ENCODE assay signal across 14 cellular contexts in the genomic region with DNA sequence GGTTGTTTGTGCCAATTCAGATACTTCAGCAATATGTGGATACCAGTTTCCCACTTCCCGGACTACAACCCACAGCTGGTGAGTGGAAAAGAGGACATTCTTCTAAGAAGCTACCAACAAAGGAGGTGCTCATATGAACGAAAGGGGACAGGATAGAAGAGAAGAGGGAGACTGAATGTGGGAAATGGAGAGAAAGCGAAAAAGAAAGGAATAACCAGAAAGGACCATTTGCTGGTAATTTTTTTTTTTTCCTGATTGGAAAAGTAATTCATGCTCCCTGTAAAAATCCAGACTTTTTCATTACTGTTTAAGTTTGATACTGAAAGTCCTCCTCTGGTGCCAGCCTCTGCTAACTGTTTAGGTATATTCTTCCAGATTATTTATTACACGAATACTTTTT. TPM values are rescaled to one million over a fixed set of nuclear protein-coding genes. Genes with fewer than 3 reads are reported as not detected.
DNase-seq lines count a peak whose midpoint lies in the region; ATAC-seq, FAIRE-seq and TF ChIP-seq lines count a peak whose summit lies in the region.
"Had no signal": no experiment of that assay in that cellular context is flagged by ENCODE, and none has a peak within 500 bp of the region (broad histone marks: within the 10 kb centered on the region; RNA-seq: fewer than 3 reads in every experiment).

No MANE protein-coding gene starts in this region.

- H3K36me3 Mint-ChIP-seq in stimulated activated naive CD8-positive, alpha-beta T cell treated with anti-CD3 and anti-CD28 coated beads, Interleukin-15, Interleukin-2, amounts not matched to agents 100 ng/mL and 50 ng/mL, for 24 hours (ENCODE audit: low read depth): peaks cover 23% of the 10 kb centered on the region

- H3K9me2 ChIP-seq in SU-DHL-6 (replicated peaks; ENCODE audit: insufficient read depth, low read length): no peaks in the 10 kb centered on the region

- H3K79me2 ChIP-seq in SU-DHL-6 (ENCODE audit: insufficient read depth, low read length) (no peaks in the 10 kb centered on the region), endothelial cell of umbilical vein (ENCODE audit: control insufficient read depth, insufficient read depth, low read length) (no peaks in the 10 kb centered on the region)

- dilution Hi-C loops in endothelial cell of umbilical vein (cut with MboI; ENCODE audit: extremely low pct_ligation_motif_present, low sequenced_read_pairs): no loop called here

- peak; percentile 15 for FAIRE-seq in endothelial cell of umbilical vein (lab: Jason Lieb, UNC)
- FAIRE-seq: kidney had no signal

- CTCF ChIA-PET in endothelial cell of umbilical vein (lab: Charles Lee): interaction anchor here (1.0 to 9.3 kb wide), 4 partner anchors 10 to 67 kb away, joined by 3 to 101 read pairs (median 14); no protein-coding TSS in a partner anchor

- no TSS peak for BruUV-seq in endothelial cell of umbilical vein (replicated peaks; lab: Mats Ljungman, UMichigan)

- DNase-seq in stimulated activated naive CD8-positive, alpha-beta T cell treated with anti-CD3 and anti-CD28 coated beads, Interleukin-15, Interleukin-2, amounts not matched to agents 100 U/mL and 50 U/mL, for 24 hours: no peak
- DNase-seq in endothelial cell of umbilical vein (ENCODE audit: low read depth, low spot score): no peak
- no peak for DNase-seq in retina
- no peak for DNase-seq in cerebellar nuclear complex (lab: John Stamatoyannopoulos, UW)
- DNase-seq in effector CD4-positive, alpha-beta T cell: no peak
- DNase-seq: C1 segment of cervical spinal cord, foreskin melanocyte, NCI-H2227 treated with DMSO at 0.1 percent for 48 hours, substantia nigra, T-helper 9 cell had no signal

- H3K9me3 ChIP-seq in SU-DHL-6 (ENCODE audit: insufficient read depth, low read length): no peaks in the 10 kb centered on the region
- H3K9me3 ChIP-seq in endothelial cell of umbilical vein (replicated peaks; ENCODE audit: control insufficient read depth, insufficient read depth, low read length): no peaks in the 10 kb centered on the region

- peaks cover 10% of the 10 kb centered on the region for H3K4me1 ChIP-seq in endothelial cell of umbilical vein (ENCODE audit: control insufficient read depth, extremely low read depth, insufficient read depth, low read length)

- H3K4me1 Mint-ChIP-seq in stimulated activated naive CD8-positive, alpha-beta T cell treated with anti-CD3 and anti-CD28 coated beads, Interleukin-15, Interleukin-2, amounts not matched to agents 100 ng/mL and 50 ng/mL, for 24 hours (ENCODE audit: low read depth): peaks cover 36% of the 10 kb centered on the region

- peak overlapping the region; percentile 87 for H3K4me3 Mint-ChIP-seq in stimulated activated naive CD8-positive, alpha-beta T cell treated with anti-CD3 and anti-CD28 coated beads, Interleukin-15, Interleukin-2, amounts not matched to agents 100 ng/mL and 50 ng/mL, for 24 hours

- H3K4me3 ChIP-seq in SU-DHL-6 (ENCODE audit: insufficient read depth, low read length, poor library complexity, severe bottlenecking) (no peak overlapping the region), endothelial cell of umbilical vein (replicated peaks in 1 of 3; ENCODE audit: insufficient read depth in 1 of 3, low read depth in 1 of 3, low read length in 3 of 3) (no peak overlapping the region)

- ATAC-seq in stimulated activated naive CD8-positive, alpha-beta T cell treated with anti-CD3 and anti-CD28 coated beads, Interleukin-15, Interleukin-2, amounts not matched to agents 100 U/mL and 50 U/mL, for 24 hours: no peak
- ATAC-seq in HG02970 (IDR thresholded peaks at IDR 0.05; ENCODE audit: low FRiP score, unreplicated experiment): no peak

- H3K27me3 ChIP-seq in SU-DHL-6 (ENCODE audit: low read length) (no peaks in the 10 kb centered on the region), endothelial cell of umbilical vein (ENCODE audit: control insufficient read depth in 2 of 2, insufficient read depth in 2 of 2, low read length in 2 of 2) (no peaks in the 10 kb centered on the region)

- H3K9ac ChIP-seq in SU-DHL-6 (ENCODE audit: low read length) (no peak overlapping the region), endothelial cell of umbilical vein (replicated peaks; ENCODE audit: extremely low read depth, insufficient read depth, low read length) (no peak overlapping the region)

- no peaks in the 10 kb centered on the region for H3F3A ChIP-seq in SU-DHL-6 (ENCODE audit: insufficient read depth)

- peak overlapping the region; percentile 97 for H3K27ac Mint-ChIP-seq in stimulated activated naive CD8-positive, alpha-beta T cell treated with anti-CD3 and anti-CD28 coated beads, Interleukin-15, Interleukin-2, amounts not matched to agents 100 ng/mL and 50 ng/mL, for 24 hours

- H3K36me3 ChIP-seq in SU-DHL-6 (ENCODE audit: low read length) (no peaks in the 10 kb centered on the region), endothelial cell of umbilical vein (ENCODE audit: control insufficient read depth in 2 of 2, extremely low read depth in 1 of 2, insufficient read depth in 2 of 2, low read length in 2 of 2) (peaks cover 0 to 2% of the 10 kb centered on the region in 2 experiments)

- no peaks in the 10 kb centered on the region for H3K9me1 ChIP-seq in endothelial cell of umbilical vein (replicated peaks; ENCODE audit: control insufficient read depth, extremely low read depth, insufficient read depth, low read length)

- TF ChIP-seq CTCF in SU-DHL-6 (IDR thresholded peaks at IDR 0.05; ENCODE audit: insufficient read depth, low read length, poor library complexity, severe bottlenecking): no peak
- no peak for TF ChIP-seq CTCF in endothelial cell of umbilical vein (IDR thresholded peaks at IDR 0.05; ENCODE audit: extremely low read depth in 1 of 2, insufficient read depth in 1 of 2, low read depth in 1 of 2, low read length in 2 of 2)

- H2AFZ ChIP-seq in SU-DHL-6 (ENCODE audit: low read depth, low read length, severe bottlenecking) (no peak overlapping the region), endothelial cell of umbilical vein (ENCODE audit: low read depth, low read length) (no peak overlapping the region)

- TF ChIP-seq POLR2A in endothelial cell of umbilical vein (IDR thresholded peaks at IDR 0.05; ENCODE audit: low read depth, low read length): no peak

- intact Hi-C loops in endothelial cell of umbilical vein (cut with micrococcal nuclease): loop anchor here (2.0 kb wide), 1 partner anchor 31 kb away; no protein-coding TSS in a partner anchor

- POLR2A ChIA-PET in endothelial cell of umbilical vein (lab: Charles Lee): no interaction called here

- no peaks in the 10 kb centered on the region for H4K20me1 ChIP-seq in SU-DHL-6 (ENCODE audit: low read depth, low read length)
- no peaks in the 10 kb centered on the region for H4K20me1 ChIP-seq in endothelial cell of umbilical vein (replicated peaks; ENCODE audit: control insufficient read depth, extremely low read depth, insufficient read depth, low read length)

- H3K27ac ChIP-seq in SU-DHL-6 (ENCODE audit: low read depth, low read length) (no peak overlapping the region), endothelial cell of umbilical vein (ENCODE audit: insufficient read depth, low read depth, low read length) (no peak overlapping the region)

- no peaks in the 10 kb centered on the region for H3K9me3 Mint-ChIP-seq in stimulated activated naive CD8-positive, alpha-beta T cell treated with anti-CD3 and anti-CD28 coated beads, Interleukin-15, Interleukin-2, amounts not matched to agents 100 ng/mL and 50 ng/mL, for 24 hours

- H3K4me2 ChIP-seq in SU-DHL-6 (ENCODE audit: low read depth, low read length, poor library complexity, severe bottlenecking) (peak overlapping the region; percentile 79), endothelial cell of umbilical vein (ENCODE audit: insufficient read depth, low read length) (no peak overlapping the region)

- no peaks in the 10 kb centered on the region for H3K27me3 Mint-ChIP-seq in stimulated activated naive CD8-positive, alpha-beta T cell treated with anti-CD3 and anti-CD28 coated beads, Interleukin-15, Interleukin-2, amounts not matched to agents 100 ng/mL and 50 ng/mL, for 24 hours

TF ChIP-seq in endothelial cell of umbilical vein, 7 proteins besides CTCF, POLR2A, EP300 and RAD21 (continues in another document):
- TF ChIP-seq FOS (IDR thresholded peaks at IDR 0.05; ENCODE audit: borderline replicate concordance, insufficient read depth, low read length) (no peak), MAX (IDR thresholded peaks at IDR 0.05; ENCODE audit: insufficient read depth, insufficient read length) (no peak), GATA2 (IDR thresholded peaks at IDR 0.05; ENCODE audit: insufficient read depth, insufficient read length, low read depth, low read length) (no peak)

RNA-seq across cellular contexts. Expression of gene CHAC1, which starts 1.5 kb away (rescaled TPM):
- 4.6 and 5.6 TPM in 2 replicates for total RNA-seq in endothelial cell of umbilical vein
- 18.9 and 25.7 TPM in 2 replicates for polyA plus RNA-seq in endothelial cell of umbilical vein
- polyA plus RNA-seq in endothelial cell of umbilical vein (2011; cell fraction: cytosol; rRNA removed): 13.1 and 22.6 TPM in 2 replicates
- 25.1 and 29.0 TPM in 2 replicates for polyA plus RNA-seq in endothelial cell of umbilical vein (2011; cell fraction: nucleus; rRNA removed)
- 3.2 and 4.3 TPM in 2 replicates for polyA plus RNA-seq in endothelial cell of umbilical vein (2012)
- polyA minus RNA-seq in endothelial cell of umbilical vein: 10.6 and 13.9 TPM in 2 replicates
- polyA minus RNA-seq in endothelial cell of umbilical vein (2011; cell fraction: cytosol; rRNA and poly(A)+ RNA removed): 31.1 TPM
- 22.0 and 32.1 TPM in 2 replicates for polyA minus RNA-seq in endothelial cell of umbilical vein (2011; cell fraction: nucleus; rRNA and poly(A)+ RNA removed)

RNA-seq across cellular contexts. Expression of gene DLL4, which starts 22.6 kb away (rescaled TPM):
- total RNA-seq in endothelial cell of umbilical vein: 55.2 and 75.8 TPM in 2 replicates
- 25.5 and 57.8 TPM in 2 replicates for polyA plus RNA-seq in endothelial cell of umbilical vein
- 26.3 and 26.9 TPM in 2 replicates for polyA plus RNA-seq in endothelial cell of umbilical vein (2011; cell fraction: cytosol; rRNA removed)
- polyA plus RNA-seq in endothelial cell of umbilical vein (2011; cell fraction: nucleus; rRNA removed): 173 and 179 TPM in 2 replicates
- 3.9 and 5.5 TPM in 2 replicates for polyA plus RNA-seq in endothelial cell of umbilical vein (2012)
- 41.3 and 85.8 TPM in 2 replicates for polyA minus RNA-seq in endothelial cell of umbilical vein
- 7.6 TPM for polyA minus RNA-seq in endothelial cell of umbilical vein (2011; cell fraction: cytosol; rRNA and poly(A)+ RNA removed)
- polyA minus RNA-seq in endothelial cell of umbilical vein (2011; cell fraction: nucleus; rRNA and poly(A)+ RNA removed): 142 and 155 TPM in 2 replicates

RNA-seq across cellular contexts. Expression of gene VPS18, which starts 57.5 kb away (rescaled TPM):
- 32.8 and 33.3 TPM in 2 replicates for total RNA-seq in endothelial cell of umbilical vein
- 29.3 and 34.1 TPM in 2 replicates for polyA plus RNA-seq in endothelial cell of umbilical vein
- 19.1 and 21.5 TPM in 2 replicates for polyA plus RNA-seq in endothelial cell of umbilical vein (2011; cell fraction: cytosol; rRNA removed)
- polyA plus RNA-seq in endothelial cell of umbilical vein (2011; cell fraction: nucleus; rRNA removed): 24.1 and 25.4 TPM in 2 replicates
- 22.5 and 22.6 TPM in 2 replicates for polyA plus RNA-seq in endothelial cell of umbilical vein (2012)
- 50.3 and 70.1 TPM in 2 replicates for polyA minus RNA-seq in endothelial cell of umbilical vein
- 41.5 TPM for polyA minus RNA-seq in endothelial cell of umbilical vein (2011; cell fraction: cytosol; rRNA and poly(A)+ RNA removed)
- polyA minus RNA-seq in endothelial cell of umbilical vein (2011; cell fraction: nucleus; rRNA and poly(A)+ RNA removed): 20.5 and 25.5 TPM in 2 replicates
